8 cellular contexts compared by ENCODE assay signal in genomic region chr4:153249199-153250154, GRCh38. TPM values are rescaled to one million over a fixed set of nuclear protein-coding genes. Genes with fewer than 3 reads are reported as not detected.
A peak's percentile ranks its signal among the peaks of the same experiment; 100 is the strongest.
DNase-seq lines count a peak whose midpoint lies in the region; ATAC-seq and TF ChIP-seq lines count a peak whose summit lies in the region.

No MANE protein-coding gene starts in this region.

- H4K20me1 ChIP-seq in DND-41 (ENCODE audit: insufficient read depth, low read length) (no peaks in the 10 kb centered on the region), KMS-11 (ENCODE audit: insufficient read depth) (no peaks in the 10 kb centered on the region)

- H3K4me2 ChIP-seq in DND-41 (ENCODE audit: insufficient read depth, low read length) (peak overlapping the region; percentile 86), KMS-11 (peak overlapping the region; percentile 61)

- H3K36me3 ChIP-seq in DND-41 (ENCODE audit: insufficient read depth, low read length) = no peaks in the 10 kb centered on the region
- no peaks in the 10 kb centered on the region for H3K36me3 ChIP-seq in KMS-11 (ENCODE audit: insufficient read depth)
- peaks cover 25% of the 10 kb centered on the region for H3K36me3 ChIP-seq in neuron (ENCODE audit: insufficient read depth, low read length)
- no peaks in the 10 kb centered on the region for H3K36me3 ChIP-seq in subcutaneous abdominal adipose tissue (ENCODE audit: control insufficient read depth in 5 of 5, insufficient read depth in 5 of 5, low read length in 5 of 5)

- peak; percentile 90 for DNase-seq in DND-41
- DNase-seq in SHP77 treated with DMSO at 0.1 percent for 48 hours (lab: John Stamatoyannopoulos, UW) = peak; percentile 42
- peak; percentile 62 for DNase-seq in activated gamma-delta T cell treated with anti-CD3 and anti-CD28 coated beads, Interleukin-2, amount 50 U/mL, for 16 hours (ENCODE audit: low read depth)
- DNase-seq in foreskin keratinocyte = peak; percentile 40 to 65

- no peaks in the 10 kb centered on the region for H3K9me3 ChIP-seq in DND-41 (ENCODE audit: insufficient read depth, low read length, severe bottlenecking)
- no peaks in the 10 kb centered on the region for H3K9me3 ChIP-seq in neuron (ENCODE audit: low read length)
- no peaks in the 10 kb centered on the region for H3K9me3 ChIP-seq in subcutaneous abdominal adipose tissue (ENCODE audit: control insufficient read depth in 5 of 5, low read length in 5 of 5)

- ATAC-seq in DND-41 (ENCODE audit: insufficient read depth, low read depth) (peak; percentile 99), GM21825 (IDR thresholded peaks at IDR 0.05; ENCODE audit: unreplicated experiment) (peak; percentile 99), foreskin keratinocyte (peak; percentile 95)

- H3K79me2 ChIP-seq in DND-41 (ENCODE audit: insufficient read depth, low read length) (no peaks in the 10 kb centered on the region), KMS-11 (ENCODE audit: insufficient read depth, low read depth) (no peaks in the 10 kb centered on the region)

- H2AFZ ChIP-seq in DND-41 (ENCODE audit: low read depth, low read length) = peak overlapping the region; percentile 92
- peak overlapping the region; percentile 94 for H2AFZ ChIP-seq in KMS-11 (ENCODE audit: low read depth)
- peak overlapping the region; percentile 37 for H2AFZ ChIP-seq in neuron (ENCODE audit: low read depth, low read length)

- H3K9ac ChIP-seq in DND-41 (ENCODE audit: low read depth, low read length) (peak overlapping the region; percentile 55), KMS-11 (peak overlapping the region; percentile 45), subcutaneous abdominal adipose tissue (ENCODE audit: low read length in 5 of 5) (peak overlapping the region in 4 of 5 donors; percentile 3 to 68 (median 52))

- H3K4me3 ChIP-seq in DND-41 (ENCODE audit: low read depth in 1 of 2, low read length in 2 of 2) (peak overlapping the region; percentile 28 to 62; a peak in 3 of 4 replicates), KMS-11 (IDR thresholded peaks at IDR 0.05; ENCODE audit: insufficient read depth, low read depth, low read length) (peak overlapping the region; percentile 77), neuron (ENCODE audit: low read length) (peak overlapping the region; percentile 58), subcutaneous abdominal adipose tissue (ENCODE audit: low read depth in 1 of 5, low read length in 5 of 5) (peak overlapping the region; percentile 69 to 77 (median 70))

- H3K27ac ChIP-seq in DND-41 (ENCODE audit: low read length) = peak overlapping the region; percentile 46; the same call in 1 of the 2 replicates
- peak overlapping the region; percentile 53 for H3K27ac ChIP-seq in KMS-11
- H3K27ac ChIP-seq in foreskin keratinocyte = peak overlapping the region; percentile 9
- H3K27ac ChIP-seq in subcutaneous abdominal adipose tissue (ENCODE audit: low read depth, low read length) = no peak overlapping the region

- peaks cover 19% of the 10 kb centered on the region for H3K4me1 ChIP-seq in DND-41 (ENCODE audit: insufficient read depth, low read length)
- H3K4me1 ChIP-seq in KMS-11 (ENCODE audit: low read depth, poor library complexity, severe bottlenecking) = peaks cover 8% of the 10 kb centered on the region
- no peaks in the 10 kb centered on the region for H3K4me1 ChIP-seq in foreskin keratinocyte
- H3K4me1 ChIP-seq in neuron (ENCODE audit: insufficient read depth, low read length) = peaks cover 29% of the 10 kb centered on the region
- peaks cover 0 to 14% (median 14%) of the 10 kb centered on the region in 5 donors for H3K4me1 ChIP-seq in subcutaneous abdominal adipose tissue (ENCODE audit: control insufficient read depth in 5 of 5, insufficient read depth in 5 of 5, low read length in 5 of 5)

- no peaks in the 10 kb centered on the region for H3K27me3 ChIP-seq in DND-41 (ENCODE audit: insufficient read depth, low read length, poor library complexity)
- H3K27me3 ChIP-seq in KMS-11 (ENCODE audit: insufficient read depth, low read depth) = no peaks in the 10 kb centered on the region
- H3K27me3 ChIP-seq in foreskin keratinocyte = no peaks in the 10 kb centered on the region
- no peaks in the 10 kb centered on the region for H3K27me3 ChIP-seq in neuron (ENCODE audit: insufficient read depth, low read length)
- no peaks in the 10 kb centered on the region for H3K27me3 ChIP-seq in subcutaneous abdominal adipose tissue (ENCODE audit: control insufficient read depth in 5 of 5, insufficient read depth in 4 of 5, low read length in 5 of 5)

- TF ChIP-seq CTCF in DND-41 (IDR thresholded peaks at IDR 0.05; ENCODE audit: borderline replicate concordance, extremely low read depth, low read length, poor library complexity, severe bottlenecking) (no peak), KMS-11 (conservative IDR thresholded peaks at IDR 0.05; ENCODE audit: low read depth, low read length) (no peak), foreskin keratinocyte (conservative IDR thresholded peaks at IDR 0.05) (no peak)

RNA-seq across cellular contexts. Expression of gene TRIM2, which starts 45.2 kb away (rescaled TPM):
- total RNA-seq in foreskin keratinocyte = 7.0 and 9.9 TPM in 2 replicates
- polyA plus RNA-seq in foreskin keratinocyte = 0.91 and 1.8 TPM in 2 replicates

Comparison
In these comparisons a context has a peak if more than half of its experiments do, and no peak if none do; other contexts are left out.
1. H2AFZ ChIP-seq: peak in every context shown above with its lines; median percentile 94 in KMS-11; 92 in DND-41; 37 in neuron.